ENCODE assay signal across 11 cellular contexts in genomic region chr2:43058761-43059160, GRCh38.
DNase-seq lines count a peak whose midpoint lies in the region; ATAC-seq and TF ChIP-seq lines count a peak whose summit lies in the region.
"Had no signal": no experiment of that assay in that cellular context is flagged by ENCODE, and none has a peak within 500 bp of the region (broad histone marks: within the 10 kb centered on the region; RNA-seq: fewer than 3 reads in every experiment).

No MANE protein-coding gene starts in this region.

- DNase-seq in MCF 10A (ENCODE audit: unreplicated experiment): no peak
- DNase-seq in mammary epithelial cell: no peak
- no peak for DNase-seq in T-cell
- DNase-seq in foreskin keratinocyte: no peak
- no peak for DNase-seq in stimulated activated effector memory CD8-positive, alpha-beta T cell treated with anti-CD3 and anti-CD28 coated beads, Interleukin-12 subunit alpha, Interleukin-12 subunit beta, amount 100 ng/mL, for 72 hours (ENCODE audit: low spot score in 2 of 2)
- DNase-seq in hippocampal formation (lab: John Stamatoyannopoulos, UW): no peak
- no peak for DNase-seq in NCI-H2171 treated with DMSO at 0.1 percent for 48 hours (lab: John Stamatoyannopoulos, UW)
- no peak for DNase-seq in NCI-H1048 (lab: John Stamatoyannopoulos, UW)
- DNase-seq: DMS153 had no signal

- intact Hi-C loops in MCF 10A (cut with micrococcal nuclease): no loop called here
- intact Hi-C loops in mammary epithelial cell (cut with micrococcal nuclease): loop anchor here (1.0 kb wide), 1 partner anchor 12 kb away; no protein-coding TSS in a partner anchor

- no peaks in the 10 kb centered on the region for H3K9me3 ChIP-seq in mammary epithelial cell (replicated peaks; ENCODE audit: insufficient read depth, low read length)
- H3K9me3 ChIP-seq: body of pancreas had no signal

- H3K27ac ChIP-seq in mammary epithelial cell (ENCODE audit: insufficient read depth, low read depth, low read length) (no peak overlapping the region), foreskin keratinocyte (peak overlapping the region; percentile 30)
- H3K27ac ChIP-seq: psoas muscle had no signal

- CTCF ChIA-PET in MCF 10A (lab: Yijun Ruan, JAX) (no interaction called here), mammary epithelial cell (lab: Charles Lee; ENCODE audit: low non-redundant PET) (interaction anchor here (0.6 kb wide), 1 partner anchor 147 kb away, joined by 5 read pairs; no protein-coding TSS in a partner anchor), T-cell (lab: Charles Lee) (interaction anchor here in 1 of 2 donors (1.1 to 1.2 kb wide), 2 partner anchors 160 to 170 kb away, joined by 5 to 7 read pairs; no protein-coding TSS in a partner anchor)

- ATAC-seq in T-cell (replicated peaks in 1 of 4) (peak in 1 of 4 experiments; percentile 12), foreskin keratinocyte (no peak)
- ATAC-seq in stimulated activated effector memory CD8-positive, alpha-beta T cell treated with anti-CD3 and anti-CD28 coated beads, Interleukin-12 subunit alpha, Interleukin-12 subunit beta, amount 100 ng/mL, for 72 hours: no peak

- POLR2A ChIA-PET in MCF 10A (lab: Yijun Ruan, JAX): interaction anchor here (0.6 to 2.0 kb wide), 8 partner anchors 8 to 394 kb away, joined by 3 to 14 read pairs (median 4); no protein-coding TSS in a partner anchor
- POLR2A ChIA-PET in T-cell (lab: Charles Lee): no interaction called here

- H3K9ac ChIP-seq in mammary epithelial cell (ENCODE audit: insufficient read depth, low read length): no peak overlapping the region

- H3K36me3 Mint-ChIP-seq in MCF 10A (ENCODE audit: insufficient read depth, unreplicated experiment) (peaks cover 6% of the 10 kb centered on the region), T-cell (no peaks in the 10 kb centered on the region)
- peaks cover 4% of the 10 kb centered on the region for H3K36me3 Mint-ChIP-seq in stimulated activated effector memory CD8-positive, alpha-beta T cell treated with anti-CD3 and anti-CD28 coated beads, Interleukin-12 subunit alpha, Interleukin-12 subunit beta, amount 100 ng/mL, for 72 hours

- BruUV-seq in MCF 10A (replicated peaks; lab: Mats Ljungman, UMichigan) (no TSS peak), mammary epithelial cell (replicated peaks; lab: Mats Ljungman, UMichigan) (no TSS peak)

- no peak overlapping the region for H3K4me3 ChIP-seq in mammary epithelial cell (replicated peaks in 1 of 3; ENCODE audit: insufficient read depth in 1 of 3, low read depth in 2 of 3, low read length in 3 of 3)
- H3K4me3 ChIP-seq: body of pancreas, psoas muscle had no signal

- H4K20me1 ChIP-seq in mammary epithelial cell (ENCODE audit: insufficient read depth, low read length): no peaks in the 10 kb centered on the region

- H3K36me3 ChIP-seq in mammary epithelial cell (ENCODE audit: insufficient read depth, low read length): no peaks in the 10 kb centered on the region

- dilution Hi-C loops in mammary epithelial cell (cut with HindIII; ENCODE audit: low sequenced_read_pairs): loop anchor here (5.0 kb wide), 1 partner anchor 54 kb away; no protein-coding TSS in a partner anchor

- TF ChIP-seq CTCF in MCF 10A (IDR thresholded peaks at IDR 0.05; ENCODE audit: unreplicated experiment): no peak
- no peak for TF ChIP-seq CTCF in mammary epithelial cell (conservative IDR thresholded peaks at IDR 0.05 in 1 of 2, IDR thresholded peaks at IDR 0.05 in 1 of 2; ENCODE audit: extremely low read depth in 1 of 2, insufficient read depth in 1 of 2, low read depth in 1 of 2, low read length in 2 of 2)
- TF ChIP-seq CTCF in foreskin keratinocyte (conservative IDR thresholded peaks at IDR 0.05): no peak

- H3K4me1 ChIP-seq in mammary epithelial cell (ENCODE audit: insufficient read depth, low read length): peaks cover 11% of the 10 kb centered on the region
- H3K4me1 ChIP-seq in foreskin keratinocyte: peaks cover 7% of the 10 kb centered on the region

- 83% methylated on average over 3 of the region's 3 CpGs for WGBS in mammary epithelial cell (ENCODE audit: low coverage, missing lambda C conversion rate)

- H2AFZ ChIP-seq in mammary epithelial cell (ENCODE audit: low read depth, low read length): no peak overlapping the region

- peaks cover 27% of the 10 kb centered on the region for H3K4me1 Mint-ChIP-seq in MCF 10A (ENCODE audit: insufficient read depth, unreplicated experiment)
- peaks cover 34 to 43% (median 38%) of the 10 kb centered on the region in 3 donors for H3K4me1 Mint-ChIP-seq in T-cell
- H3K4me1 Mint-ChIP-seq in stimulated activated effector memory CD8-positive, alpha-beta T cell treated with anti-CD3 and anti-CD28 coated beads, Interleukin-12 subunit alpha, Interleukin-12 subunit beta, amount 100 ng/mL, for 72 hours: peaks cover 27% of the 10 kb centered on the region

- no peaks in the 10 kb centered on the region for H3K27me3 ChIP-seq in mammary epithelial cell (ENCODE audit: insufficient read depth, low read length)
- H3K27me3 ChIP-seq in foreskin keratinocyte: no peaks in the 10 kb centered on the region
- H3K27me3 ChIP-seq: body of pancreas had no signal

- H3K27me3 Mint-ChIP-seq in MCF 10A (ENCODE audit: insufficient read depth, unreplicated experiment): no peaks in the 10 kb centered on the region
- H3K27me3 Mint-ChIP-seq in T-cell: peaks cover 0 to 1% of the 10 kb centered on the region in 2 donors

- H3K79me2 ChIP-seq in mammary epithelial cell (ENCODE audit: insufficient read depth, low read length): no peaks in the 10 kb centered on the region

- peaks cover 9% of the 10 kb centered on the region for H3K9me3 Mint-ChIP-seq in MCF 10A (ENCODE audit: unreplicated experiment)
- no peaks in the 10 kb centered on the region for H3K9me3 Mint-ChIP-seq in T-cell
- H3K9me3 Mint-ChIP-seq in stimulated activated effector memory CD8-positive, alpha-beta T cell treated with anti-CD3 and anti-CD28 coated beads, Interleukin-12 subunit alpha, Interleukin-12 subunit beta, amount 100 ng/mL, for 72 hours: no peaks in the 10 kb centered on the region

- H3K27ac Mint-ChIP-seq in MCF 10A (ENCODE audit: low read depth, unreplicated experiment): peak overlapping the region; percentile 63
- H3K27ac Mint-ChIP-seq in T-cell: peak overlapping the region; percentile 84 to 88
- peak overlapping the region; percentile 9 for H3K27ac Mint-ChIP-seq in stimulated activated effector memory CD8-positive, alpha-beta T cell treated with anti-CD3 and anti-CD28 coated beads, Interleukin-12 subunit alpha, Interleukin-12 subunit beta, amount 100 ng/mL, for 72 hours

- no peak overlapping the region for H3K4me2 ChIP-seq in mammary epithelial cell (ENCODE audit: insufficient read depth, low read depth, low read length)

- in situ Hi-C loops in mammary epithelial cell (cut with MboI; ENCODE audit: low sequenced_read_pairs in 2 of 2): no loop called here

- H3K4me3 Mint-ChIP-seq in MCF 10A (ENCODE audit: unreplicated experiment) (no peak overlapping the region), T-cell (peak overlapping the region in 1 of 3 donors; percentile 60)
- H3K4me3 Mint-ChIP-seq in stimulated activated effector memory CD8-positive, alpha-beta T cell treated with anti-CD3 and anti-CD28 coated beads, Interleukin-12 subunit alpha, Interleukin-12 subunit beta, amount 100 ng/mL, for 72 hours: peak overlapping the region; percentile 6

Comparison
In these comparisons a context has a peak if more than half of its experiments do, and no peak if none do; other contexts are left out.
1. H3K27ac Mint-ChIP-seq: peak in every context shown above with its lines; median percentile 86 in T-cell; 63 in MCF 10A; 9 in stimulated activated effector memory CD8-positive, alpha-beta T cell treated with anti-CD3 and anti-CD28 coated beads, Interleukin-12 subunit alpha, Interleukin-12 subunit beta, amount 100 ng/mL, for 72 hours.